21 cellular contexts compared by ENCODE assay signal in genomic region chr1:235221653-235222052, GRCh38.
"Had no signal": no experiment of that assay in that cellular context is flagged by ENCODE, and none has a peak within 500 bp of the region (broad histone marks: within the 10 kb centered on the region; RNA-seq: fewer than 3 reads in every experiment).

No MANE protein-coding gene starts in this region.

- ATAC-seq: effector memory CD8-positive, alpha-beta T cell; gastrocnemius medialis; left cardiac atrium; left lung; mucosa of descending colon; natural killer cell treated with Interleukin-12 subunit alpha and Interleukin-12 subunit beta and Interleukin-15 and Interleukin-18, amount 100 ng/mL, for 72 hours; right lobe of liver; stimulated activated naive B cell treated with anti-CD40 and anti-IgM and Interleukin-4, amounts not matched to agents 10 μg/mL and 1 μg/mL and 100 μg/mL, for 72 hours had no signal

- H3K9me3 ChIP-seq: gastrocnemius medialis, left lung, mucosa of descending colon, neutrophil, right lobe of liver, thoracic aorta, tibial nerve, upper lobe of left lung, uterus had no signal

- H3K9ac ChIP-seq: parathyroid adenoma had no signal

- H3K27ac ChIP-seq: gastrocnemius medialis, left lung, neutrophil, parathyroid adenoma, right lobe of liver, thoracic aorta, tibial nerve, upper lobe of left lung, uterus had no signal

- H3K4me3 ChIP-seq: gastrocnemius medialis, left lung, mucosa of descending colon, right lobe of liver, thoracic aorta, tibial nerve, upper lobe of left lung, uterus had no signal

- H3K4me1 ChIP-seq: gastrocnemius medialis, left lung, parathyroid adenoma, right lobe of liver, tibial nerve, upper lobe of left lung, uterus had no signal

- DNase-seq: cortex of kidney; effector memory CD8-positive, alpha-beta T cell; gastrocnemius medialis; head of caudate nucleus; left cardiac atrium; left lung; mesenchymal stem cell; mucosa of descending colon; naive B cell; right lobe of liver; small intestine; stimulated activated CD4-positive, alpha-beta T cell treated with anti-CD3 and anti-CD28 coated beads, Interleukin-15, amount 100 ng/mL, for 24 hours; stimulated activated CD4-positive, alpha-beta T cell treated with anti-CD3 and anti-CD28 coated beads, Interleukin-2, amount 100 ng/mL, for 48 hours; stimulated activated naive B cell treated with anti-CD40 and anti-IgM and Interleukin-4, amounts not matched to agents 10 μg/mL and 1 μg/mL and 100 μg/mL, for 72 hours; upper lobe of left lung; uterus had no signal

- H3K36me3 ChIP-seq: uterus had no signal
